Comparison of ENCODE assay signal across 10 cellular contexts in genomic region chr4:151798678-151799416, GRCh38.
DNase-seq lines count a peak whose midpoint lies in the region; ATAC-seq and TF ChIP-seq lines count a peak whose summit lies in the region.
"Had no signal": no experiment of that assay in that cellular context is flagged by ENCODE, and none has a peak within 500 bp of the region (broad histone marks: within the 10 kb centered on the region; RNA-seq: fewer than 3 reads in every experiment).

No MANE protein-coding gene starts in this region.

- in situ Hi-C loops in GM13976 (cut with MboI; ENCODE audit: low sequenced_read_pairs, unreplicated experiment) (no loop called here), KBM-7 (cut with MboI; ENCODE audit: low pct_unique_long_range_greater_than_20kb, low sequenced_read_pairs) (no loop called here)

- DNase-seq in GM13976 (ENCODE audit: low spot score) = peak; percentile 41
- peak in 4 of 61 donors; percentile 10 to 33 (median 22) for DNase-seq in caudate nucleus (lab: John Stamatoyannopoulos, UW)
- DNase-seq in HPDE6-E6E7 (ENCODE audit: extremely low spot score) = no peak
- DNase-seq in activated CD8-positive, alpha-beta memory T cell treated with anti-CD3 and anti-CD28 coated beads, Interleukin-2, amount 50 U/mL, for 48 hours = no peak
- no peak for DNase-seq in KBM-7
- no peak for DNase-seq in kidney glomerular epithelial cell (lab: John Stamatoyannopoulos, UW)
- DNase-seq: activated naive CD4-positive, alpha-beta T cell treated with anti-CD3 and anti-CD28 coated beads, Interleukin-2, amount 50 U/mL, for 16 hours; CD8-positive, alpha-beta memory T cell had no signal

- H3K27ac ChIP-seq in caudate nucleus (ENCODE audit: low read depth, low read length) = peak overlapping the region; percentile 29

- TF ChIP-seq CTCF in GM13976 (IDR thresholded peaks at IDR 0.05; ENCODE audit: borderline replicate concordance, control extremely low read depth, extremely low read depth, insufficient read depth, missing control alignments) = no peak

- ATAC-seq in GM19463 (IDR thresholded peaks at IDR 0.05; ENCODE audit: unreplicated experiment) = peak; percentile 85
- peak; percentile 89 for ATAC-seq in HG03064 (IDR thresholded peaks at IDR 0.05; ENCODE audit: low read depth, unreplicated experiment)
